8 cellular contexts compared by ENCODE assay signal in the genomic region with DNA sequence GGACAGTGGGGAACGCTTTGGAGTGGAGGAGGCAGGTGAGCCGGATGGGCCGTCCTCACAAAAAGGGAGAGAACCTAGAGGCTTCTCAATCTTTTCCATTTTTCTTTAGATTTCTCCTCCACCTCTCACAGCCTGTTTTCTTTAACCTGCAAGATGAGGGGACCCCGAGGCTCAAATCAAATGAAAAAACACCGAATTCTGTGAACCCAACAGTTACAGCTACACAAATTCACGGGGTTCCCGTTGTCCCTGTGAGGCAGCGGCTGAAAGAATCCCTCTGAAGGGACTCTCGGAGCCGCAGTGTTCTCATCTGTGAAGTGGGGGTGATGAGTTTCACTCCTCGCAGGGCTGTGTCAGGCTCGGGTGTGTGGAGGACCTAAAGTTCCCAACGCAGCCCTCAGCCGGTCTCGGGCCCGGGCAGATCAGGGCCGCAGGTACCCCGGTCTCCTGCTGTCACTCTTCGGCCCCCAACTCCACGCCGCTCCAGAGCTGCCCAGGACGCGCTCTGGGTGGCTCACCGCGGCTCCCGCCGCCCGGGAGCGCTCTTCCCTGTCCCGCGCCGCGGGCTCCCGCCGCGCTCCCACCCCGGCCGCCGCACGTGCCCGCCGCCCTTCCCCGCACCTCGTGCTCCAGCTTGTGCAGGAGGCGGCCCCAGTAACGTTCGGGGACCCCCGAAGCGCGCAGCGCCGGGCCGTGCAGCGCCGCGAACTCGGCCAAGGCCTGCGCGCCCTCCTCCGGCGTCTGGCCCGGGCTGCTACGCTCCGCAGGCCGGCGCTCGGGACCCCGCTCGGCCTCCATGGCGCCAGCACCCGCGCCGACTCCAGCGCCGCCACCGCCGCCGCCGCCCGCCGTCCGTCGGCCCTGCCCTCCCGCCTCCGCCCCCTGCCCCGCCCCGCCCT. TPM values are rescaled to one million over a fixed set of nuclear protein-coding genes. Genes with fewer than 3 reads are reported as not detected.
DNase-seq lines count a peak whose midpoint lies in the region; ATAC-seq and TF ChIP-seq lines count a peak whose summit lies in the region.

A gene (minus strand): TSS at position 863 of the 899 bp plus-strand sequence. CDS start 65 bp downstream, at position 798.

- peak within 1 kb of the TSS; percentile 92 for H3K27ac Mint-ChIP-seq in activated T-helper 1 cell treated with anti-CD3 and anti-CD28 coated beads, Interleukin-12 subunit alpha, Interleukin-12 subunit beta, Interleukin-2, Interleukin-4 antibody, amounts not matched to agents 30 ng/mL and 10 ng/mL and 1 ng/mL, durations not matched to agents 14 hours and 24 hours and 36 hours
- H3K27ac Mint-ChIP-seq in natural killer cell treated with Interleukin-12 subunit alpha and Interleukin-12 subunit beta and Interleukin-15 and Interleukin-18, amount 100 ng/mL, for 72 hours: peak within 1 kb of the TSS; percentile 79 to 91

- intact Hi-C loops in activated T-helper 1 cell treated with anti-CD3 and anti-CD28 coated beads, Interleukin-12 subunit alpha, Interleukin-12 subunit beta, Interleukin-2, Interleukin-4 antibody, amounts not matched to agents 30 ng/mL and 10 ng/mL and 1 ng/mL, durations not matched to agents 14 hours and 24 hours and 36 hours (cut with micrococcal nuclease): loop anchor here (1.0 to 5.0 kb wide), 6 partner anchors 34 to 1514 kb away; a partner anchor contains a TSS

- DNase-seq in NCI-H1092 treated with DMSO at 0.1 percent for 48 hours (lab: John Stamatoyannopoulos, UW) (peak; percentile 5), NCI-H1092 (lab: John Stamatoyannopoulos, UW) (no peak), fibroblast of the aortic adventitia (ENCODE audit: low read depth) (peak; percentile 30)
- DNase-seq in activated T-helper 1 cell treated with anti-CD3 and anti-CD28 coated beads, Interleukin-12 subunit alpha, Interleukin-12 subunit beta, Interleukin-2, Interleukin-4 antibody, amounts not matched to agents 30 ng/mL and 10 ng/mL and 1 ng/mL, durations not matched to agents 14 hours and 24 hours and 36 hours (ENCODE audit: low spot score): peak; percentile 62
- DNase-seq in natural killer cell treated with Interleukin-12 subunit alpha and Interleukin-12 subunit beta and Interleukin-15 and Interleukin-18, amount 100 ng/mL, for 72 hours (ENCODE audit: low spot score): peak; percentile 77
- DNase-seq in stimulated activated naive CD4-positive, alpha-beta T cell treated with Interleukin-2 at 50 U/mL for 16 hours (lab: John Stamatoyannopoulos, UW): peak; percentile 62

- peak; percentile 52 for ATAC-seq in HG02798 (IDR thresholded peaks at IDR 0.05; ENCODE audit: poor library complexity, unreplicated experiment)
- ATAC-seq in natural killer cell treated with Interleukin-12 subunit alpha and Interleukin-12 subunit beta and Interleukin-15 and Interleukin-18, amount 100 ng/mL, for 72 hours: peak; percentile 72 to 77

- H3K27me3 Mint-ChIP-seq in activated T-helper 1 cell treated with anti-CD3 and anti-CD28 coated beads, Interleukin-12 subunit alpha, Interleukin-12 subunit beta, Interleukin-2, Interleukin-4 antibody, amounts not matched to agents 30 ng/mL and 10 ng/mL and 1 ng/mL, durations not matched to agents 14 hours and 24 hours and 36 hours (ENCODE audit: insufficient read depth): peaks cover 6% of the 10 kb centered on the region
- peaks cover 0 to 2% of the 10 kb centered on the region in 2 donors for H3K27me3 Mint-ChIP-seq in natural killer cell treated with Interleukin-12 subunit alpha and Interleukin-12 subunit beta and Interleukin-15 and Interleukin-18, amount 100 ng/mL, for 72 hours

- H3K27ac ChIP-seq in OCI-LY3 (ENCODE audit: low read length): peak within 1 kb of the TSS; percentile 82

- H3K4me1 Mint-ChIP-seq in activated T-helper 1 cell treated with anti-CD3 and anti-CD28 coated beads, Interleukin-12 subunit alpha, Interleukin-12 subunit beta, Interleukin-2, Interleukin-4 antibody, amounts not matched to agents 30 ng/mL and 10 ng/mL and 1 ng/mL, durations not matched to agents 14 hours and 24 hours and 36 hours (ENCODE audit: low read depth): peaks cover 16% of the 10 kb centered on the region
- peaks cover 4% of the 10 kb centered on the region in 2 donors for H3K4me1 Mint-ChIP-seq in natural killer cell treated with Interleukin-12 subunit alpha and Interleukin-12 subunit beta and Interleukin-15 and Interleukin-18, amount 100 ng/mL, for 72 hours (ENCODE audit: low read depth in 2 of 2)

- TF ChIP-seq CTCF in OCI-LY3 (IDR thresholded peaks at IDR 0.05; ENCODE audit: low read depth, low read length) (no peak), fibroblast of the aortic adventitia (IDR thresholded peaks at IDR 0.05; ENCODE audit: insufficient read depth, low read length) (no peak)

- H3K4me3 ChIP-seq in OCI-LY3 (ENCODE audit: low read length): peak within 1 kb of the TSS; percentile 95
- H3K4me3 ChIP-seq in fibroblast of the aortic adventitia (ENCODE audit: low read depth, low read length): peak within 1 kb of the TSS; percentile 78

- peaks cover 5% of the 10 kb centered on the region for H3K36me3 Mint-ChIP-seq in activated T-helper 1 cell treated with anti-CD3 and anti-CD28 coated beads, Interleukin-12 subunit alpha, Interleukin-12 subunit beta, Interleukin-2, Interleukin-4 antibody, amounts not matched to agents 30 ng/mL and 10 ng/mL and 1 ng/mL, durations not matched to agents 14 hours and 24 hours and 36 hours (ENCODE audit: low read depth)
- no peaks in the 10 kb centered on the region for H3K36me3 Mint-ChIP-seq in natural killer cell treated with Interleukin-12 subunit alpha and Interleukin-12 subunit beta and Interleukin-15 and Interleukin-18, amount 100 ng/mL, for 72 hours

- peak within 1 kb of the TSS; percentile 94 for H2AFZ ChIP-seq in OCI-LY3 (ENCODE audit: low read depth, low read length)

- peak within 1 kb of the TSS; percentile 85 for H3K4me3 Mint-ChIP-seq in activated T-helper 1 cell treated with anti-CD3 and anti-CD28 coated beads, Interleukin-12 subunit alpha, Interleukin-12 subunit beta, Interleukin-2, Interleukin-4 antibody, amounts not matched to agents 30 ng/mL and 10 ng/mL and 1 ng/mL, durations not matched to agents 14 hours and 24 hours and 36 hours
- H3K4me3 Mint-ChIP-seq in natural killer cell treated with Interleukin-12 subunit alpha and Interleukin-12 subunit beta and Interleukin-15 and Interleukin-18, amount 100 ng/mL, for 72 hours: peak within 1 kb of the TSS; percentile 77

- H3K4me2 ChIP-seq in OCI-LY3 (ENCODE audit: low read length): peak within 1 kb of the TSS; percentile 91

- H3K9me3 ChIP-seq in OCI-LY3 (ENCODE audit: insufficient read depth, low read length): no peaks in the 10 kb centered on the region

- H4K20me1 ChIP-seq in OCI-LY3 (ENCODE audit: insufficient read depth, low read length): no peaks in the 10 kb centered on the region

- H3K79me2 ChIP-seq in OCI-LY3 (ENCODE audit: low read length): peaks cover 45% of the 10 kb centered on the region

- no peaks in the 10 kb centered on the region for H3K27me3 ChIP-seq in OCI-LY3 (ENCODE audit: low read depth, low read length)

- peaks cover 12% of the 10 kb centered on the region for H3K36me3 ChIP-seq in OCI-LY3 (replicated peaks; ENCODE audit: low read depth, low read length)

- peaks cover 4% of the 10 kb centered on the region for H3K9me3 Mint-ChIP-seq in activated T-helper 1 cell treated with anti-CD3 and anti-CD28 coated beads, Interleukin-12 subunit alpha, Interleukin-12 subunit beta, Interleukin-2, Interleukin-4 antibody, amounts not matched to agents 30 ng/mL and 10 ng/mL and 1 ng/mL, durations not matched to agents 14 hours and 24 hours and 36 hours
- H3K9me3 Mint-ChIP-seq in natural killer cell treated with Interleukin-12 subunit alpha and Interleukin-12 subunit beta and Interleukin-15 and Interleukin-18, amount 100 ng/mL, for 72 hours: no peaks in the 10 kb centered on the region

- H3K4me1 ChIP-seq in OCI-LY3 (ENCODE audit: low read length): peaks cover 10% of the 10 kb centered on the region

- peak within 1 kb of the TSS; percentile 93 for H3K9ac ChIP-seq in OCI-LY3 (ENCODE audit: low read length)

RNA-seq across cellular contexts. Expression of the gene that starts here (rescaled TPM):
- total RNA-seq in activated T-helper 1 cell treated with anti-CD3 and anti-CD28 coated beads, Interleukin-12 subunit alpha, Interleukin-12 subunit beta, Interleukin-2, Interleukin-4 antibody, amounts not matched to agents 30 ng/mL and 10 ng/mL and 1 ng/mL, durations not matched to agents 14 hours and 24 hours and 36 hours: 105 TPM in 2 replicates
- 13.2 and 40.5 TPM in 2 replicates for total RNA-seq in fibroblast of the aortic adventitia (ENCODE audit: low replicate concordance)
- 10 to 100 TPM; 23.6 to 79.0 TPM for total RNA-seq in natural killer cell treated with Interleukin-12 subunit alpha and Interleukin-12 subunit beta and Interleukin-15 and Interleukin-18, amount 100 ng/mL, for 72 hours
